1 cellular context compared by ENCODE assay signal in the genomic region with DNA sequence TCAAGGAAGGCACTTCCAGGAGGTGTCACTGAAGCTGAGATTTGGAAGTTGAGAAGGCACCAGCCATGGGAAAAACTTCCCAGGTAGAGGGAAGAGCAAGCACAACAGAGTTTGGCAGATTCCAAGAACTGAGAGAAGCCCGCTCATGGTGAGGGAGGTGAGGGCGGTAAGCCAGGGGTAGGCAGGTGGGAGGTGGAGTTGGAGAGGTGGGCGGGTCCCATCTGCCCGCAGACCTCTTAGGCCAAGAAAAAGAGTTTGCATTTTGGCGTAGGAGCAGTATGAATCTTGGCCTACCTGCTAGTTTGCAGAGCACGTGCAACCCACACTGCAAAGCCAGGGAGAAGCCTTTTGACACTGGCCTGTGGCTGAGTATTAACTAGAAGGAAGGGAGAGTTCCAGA.
TF ChIP-seq lines count a peak whose summit lies in the region.

No MANE protein-coding gene starts in this region.

TF ChIP-seq in WTC11, 78 proteins besides CTCF, POLR2A, EP300 and RAD21 (continued from another document):
- TF ChIP-seq, protein P1, sequence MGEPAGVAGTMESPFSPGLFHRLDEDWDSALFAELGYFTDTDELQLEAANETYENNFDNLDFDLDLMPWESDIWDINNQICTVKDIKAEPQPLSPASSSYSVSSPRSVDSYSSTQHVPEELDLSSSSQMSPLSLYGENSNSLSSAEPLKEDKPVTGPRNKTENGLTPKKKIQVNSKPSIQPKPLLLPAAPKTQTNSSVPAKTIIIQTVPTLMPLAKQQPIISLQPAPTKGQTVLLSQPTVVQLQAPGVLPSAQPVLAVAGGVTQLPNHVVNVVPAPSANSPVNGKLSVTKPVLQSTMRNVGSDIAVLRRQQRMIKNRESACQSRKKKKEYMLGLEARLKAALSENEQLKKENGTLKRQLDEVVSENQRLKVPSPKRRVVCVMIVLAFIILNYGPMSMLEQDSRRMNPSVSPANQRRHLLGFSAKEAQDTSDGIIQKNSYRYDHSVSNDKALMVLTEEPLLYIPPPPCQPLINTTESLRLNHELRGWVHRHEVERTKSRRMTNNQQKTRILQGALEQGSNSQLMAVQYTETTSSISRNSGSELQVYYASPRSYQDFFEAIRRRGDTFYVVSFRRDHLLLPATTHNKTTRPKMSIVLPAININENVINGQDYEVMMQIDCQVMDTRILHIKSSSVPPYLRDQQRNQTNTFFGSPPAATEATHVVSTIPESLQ (CRISPR knock-in tag; IDR thresholded peaks at IDR 0.05): no peak
